Comparison of ENCODE assay signal across 1 cellular context in the genomic region with DNA sequence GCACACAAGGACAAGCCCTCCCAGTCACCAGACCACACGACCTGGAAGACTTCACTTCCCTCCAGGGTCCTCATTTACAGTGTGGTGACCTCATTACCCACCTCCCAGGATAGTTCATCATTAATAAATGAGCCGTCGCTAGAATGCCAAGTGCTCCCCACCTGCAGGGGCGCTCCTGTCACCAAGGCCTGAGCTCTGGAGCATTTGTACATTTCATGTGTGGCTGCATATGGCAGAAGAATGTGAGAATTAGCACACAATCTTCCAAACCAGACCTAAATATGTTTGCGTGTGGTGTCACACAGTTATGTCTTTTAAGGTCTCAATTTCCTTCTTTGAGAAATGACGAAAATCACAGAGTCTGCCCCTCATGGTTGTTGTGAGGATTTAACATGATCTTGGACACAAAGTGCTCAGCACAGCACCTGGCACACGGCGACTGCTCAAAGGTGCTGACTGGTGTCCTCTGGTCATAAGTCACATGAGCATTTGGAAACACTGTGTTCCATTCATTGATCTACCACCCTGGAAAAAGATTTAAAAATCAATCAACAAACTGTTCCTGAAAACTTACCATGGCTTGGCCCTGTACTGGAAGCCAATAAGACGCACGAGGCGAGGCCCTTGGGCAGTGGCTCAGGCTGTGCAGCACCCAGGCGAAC.
TF ChIP-seq lines count a peak whose summit lies in the region.

No MANE protein-coding gene starts in this region.

TF ChIP-seq in HCT116, 20 proteins besides CTCF, POLR2A, EP300 and RAD21 (continued from another document):
- TF ChIP-seq, protein P1, sequence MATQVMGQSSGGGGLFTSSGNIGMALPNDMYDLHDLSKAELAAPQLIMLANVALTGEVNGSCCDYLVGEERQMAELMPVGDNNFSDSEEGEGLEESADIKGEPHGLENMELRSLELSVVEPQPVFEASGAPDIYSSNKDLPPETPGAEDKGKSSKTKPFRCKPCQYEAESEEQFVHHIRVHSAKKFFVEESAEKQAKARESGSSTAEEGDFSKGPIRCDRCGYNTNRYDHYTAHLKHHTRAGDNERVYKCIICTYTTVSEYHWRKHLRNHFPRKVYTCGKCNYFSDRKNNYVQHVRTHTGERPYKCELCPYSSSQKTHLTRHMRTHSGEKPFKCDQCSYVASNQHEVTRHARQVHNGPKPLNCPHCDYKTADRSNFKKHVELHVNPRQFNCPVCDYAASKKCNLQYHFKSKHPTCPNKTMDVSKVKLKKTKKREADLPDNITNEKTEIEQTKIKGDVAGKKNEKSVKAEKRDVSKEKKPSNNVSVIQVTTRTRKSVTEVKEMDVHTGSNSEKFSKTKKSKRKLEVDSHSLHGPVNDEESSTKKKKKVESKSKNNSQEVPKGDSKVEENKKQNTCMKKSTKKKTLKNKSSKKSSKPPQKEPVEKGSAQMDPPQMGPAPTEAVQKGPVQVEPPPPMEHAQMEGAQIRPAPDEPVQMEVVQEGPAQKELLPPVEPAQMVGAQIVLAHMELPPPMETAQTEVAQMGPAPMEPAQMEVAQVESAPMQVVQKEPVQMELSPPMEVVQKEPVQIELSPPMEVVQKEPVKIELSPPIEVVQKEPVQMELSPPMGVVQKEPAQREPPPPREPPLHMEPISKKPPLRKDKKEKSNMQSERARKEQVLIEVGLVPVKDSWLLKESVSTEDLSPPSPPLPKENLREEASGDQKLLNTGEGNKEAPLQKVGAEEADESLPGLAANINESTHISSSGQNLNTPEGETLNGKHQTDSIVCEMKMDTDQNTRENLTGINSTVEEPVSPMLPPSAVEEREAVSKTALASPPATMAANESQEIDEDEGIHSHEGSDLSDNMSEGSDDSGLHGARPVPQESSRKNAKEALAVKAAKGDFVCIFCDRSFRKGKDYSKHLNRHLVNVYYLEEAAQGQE (IDR thresholded peaks at IDR 0.05; ENCODE audit: low read depth), result no peak
- TF ChIP-seq POLR2AphosphoS5 (IDR thresholded peaks at IDR 0.05; ENCODE audit: low read depth, low read length) (no peak), EZH2 (IDR thresholded peaks at IDR 0.05) (no peak), SIN3A (IDR thresholded peaks at IDR 0.05; ENCODE audit: low read depth) (no peak), EGR1 (IDR thresholded peaks at IDR 0.05; ENCODE audit: low read depth) (no peak), EZH2phosphoT487 (IDR thresholded peaks at IDR 0.05; ENCODE audit: borderline replicate concordance) (no peak), FOSL1 (IDR thresholded peaks at IDR 0.05; ENCODE audit: low read depth) (no peak), ZNF274 (IDR thresholded peaks at IDR 0.05; ENCODE audit: low read depth, low read length) (no peak), SP1 (IDR thresholded peaks at IDR 0.05; ENCODE audit: low read depth) (no peak)
- TF ChIP-seq, protein P2, sequence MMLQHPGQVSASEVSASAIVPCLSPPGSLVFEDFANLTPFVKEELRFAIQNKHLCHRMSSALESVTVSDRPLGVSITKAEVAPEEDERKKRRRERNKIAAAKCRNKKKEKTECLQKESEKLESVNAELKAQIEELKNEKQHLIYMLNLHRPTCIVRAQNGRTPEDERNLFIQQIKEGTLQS (IDR thresholded peaks at IDR 0.05), result no peak
